Comparison of ENCODE assay signal across 12 cellular contexts in the genomic region with DNA sequence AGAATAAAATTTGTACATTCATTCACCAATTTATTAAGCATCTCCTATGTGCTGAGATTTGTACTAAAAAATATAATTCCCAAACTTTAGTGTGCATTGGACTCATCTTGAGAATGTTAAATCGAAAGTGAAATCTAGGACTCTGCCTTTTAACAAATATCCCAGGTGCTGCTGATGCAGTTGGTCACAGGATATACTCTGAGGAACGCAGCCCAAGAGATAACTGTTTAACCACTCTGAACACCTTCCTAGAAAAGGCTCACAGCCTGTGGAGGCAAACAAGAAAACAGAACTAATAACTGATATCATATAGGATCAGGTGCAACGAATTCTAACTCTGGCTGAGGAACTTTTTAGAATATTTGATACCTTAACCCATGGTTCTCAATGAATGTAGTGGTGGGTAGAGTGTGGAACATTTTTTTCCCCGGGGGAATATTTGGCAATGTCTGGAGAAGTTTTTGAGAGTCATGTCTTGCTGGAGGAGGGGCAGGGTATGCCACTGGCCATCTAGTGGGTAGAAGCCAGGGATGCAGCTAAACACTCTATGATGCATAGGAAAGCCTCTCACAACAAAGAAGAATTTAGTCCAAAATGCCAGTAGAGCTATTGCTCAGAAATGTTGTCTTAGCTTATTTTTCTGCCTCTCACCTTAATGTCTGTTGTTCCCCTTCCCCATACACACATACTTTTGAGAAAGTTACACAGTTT.
DNase-seq lines count a peak whose midpoint lies in the region; TF ChIP-seq lines count a peak whose summit lies in the region.
"Had no signal": no experiment of that assay in that cellular context is flagged by ENCODE, and none has a peak within 500 bp of the region (broad histone marks: within the 10 kb centered on the region; RNA-seq: fewer than 3 reads in every experiment).

No MANE protein-coding gene starts in this region.

- no peaks in the 10 kb centered on the region; the same call in 1 of the 2 replicates for H3K36me3 ChIP-seq in Loucy (ENCODE audit: insufficient read depth, low read length)
- H3K36me3 ChIP-seq in trophoblast cell (ENCODE audit: control insufficient read depth in 1 of 2, insufficient read depth in 2 of 2, low read length in 2 of 2): peaks cover 5 to 7% of the 10 kb centered on the region in 2 experiments
- peaks cover 0 to 9% (median 8%) of the 10 kb centered on the region in 3 donors for H3K36me3 ChIP-seq in tibial artery

- WGBS in trophoblast cell (ENCODE audit: extremely low coverage, insufficient coverage, insufficient read length): no CpG with 5 or more reads among the region's 4 CpGs

- peak overlapping the region; percentile 54 for H3K9ac ChIP-seq in Loucy (ENCODE audit: low read depth, low read length, poor library complexity, severe bottlenecking)
- H3K9ac ChIP-seq in trophoblast cell (ENCODE audit: low read length): no peak overlapping the region

- peak overlapping the region in 2 of 5 donors; percentile 24 to 33 for H3K4me3 Mint-ChIP-seq in immature natural killer cell
- H3K4me3 Mint-ChIP-seq: naive B cell had no signal

- H2AFZ ChIP-seq in Loucy (ENCODE audit: low read length) (peak overlapping the region; percentile 50; the same call in 1 of the 2 replicates), trophoblast cell (ENCODE audit: insufficient read depth, low read length, poor library complexity) (no peak overlapping the region)

- no peak overlapping the region for H2AK5ac ChIP-seq in trophoblast cell (ENCODE audit: low read length)

- H2BK12ac ChIP-seq in trophoblast cell (ENCODE audit: low read length): no peak overlapping the region

- peak overlapping the region; percentile 74 for H3K4me2 ChIP-seq in Loucy (ENCODE audit: low read depth, low read length, poor library complexity, severe bottlenecking)
- no peak overlapping the region for H3K4me2 ChIP-seq in trophoblast cell (ENCODE audit: low read length)

- H3K79me2 ChIP-seq in Loucy (ENCODE audit: insufficient read depth, low read length) (peaks cover 6% of the 10 kb centered on the region; the same call in 1 of the 2 replicates), trophoblast cell (ENCODE audit: control insufficient read depth, insufficient read depth, low read length, poor library complexity) (no peaks in the 10 kb centered on the region)

- H3K4me1 ChIP-seq in Loucy (ENCODE audit: insufficient read depth, low read length, poor library complexity, severe bottlenecking) (peaks cover 21% of the 10 kb centered on the region), trophoblast cell (ENCODE audit: control insufficient read depth in 1 of 2, insufficient read depth in 2 of 2, low read length in 2 of 2) (no peaks in the 10 kb centered on the region), tibial artery (no peaks in the 10 kb centered on the region)
- H3K4me1 ChIP-seq: SJCRH30 had no signal

- no peak overlapping the region for H3K23ac ChIP-seq in trophoblast cell (ENCODE audit: low read length)

- peak; percentile 56 for TF ChIP-seq CTCF in Loucy (conservative IDR thresholded peaks at IDR 0.05; ENCODE audit: low read length)
- TF ChIP-seq CTCF in tibial artery (IDR thresholded peaks at IDR 0.05): no peak

- no peaks in the 10 kb centered on the region for H3K9me3 Mint-ChIP-seq in immature natural killer cell

- H3K4ac ChIP-seq in trophoblast cell (ENCODE audit: low read depth, low read length): no peak overlapping the region

- no peak overlapping the region for H4K91ac ChIP-seq in trophoblast cell (ENCODE audit: low read depth, low read length)

- H2BK120ac ChIP-seq in trophoblast cell (ENCODE audit: insufficient read depth, low read length, poor library complexity): no peak overlapping the region

- no peaks in the 10 kb centered on the region for H4K20me1 ChIP-seq in Loucy (ENCODE audit: insufficient read depth, low read length, poor library complexity, severe bottlenecking)

- H3K14ac ChIP-seq in trophoblast cell (ENCODE audit: low read length): no peak overlapping the region

- DNase-seq in NCI-H82 (lab: John Stamatoyannopoulos, UW) (peak; percentile 6), NCI-H82 treated with DMSO at 0.1 percent for 48 hours (lab: John Stamatoyannopoulos, UW; ENCODE audit: unreplicated experiment) (no peak), astrocyte of the hippocampus (ENCODE audit: low read depth, low spot score) (peak; percentile 16), trophoblast cell (peak; percentile 51 to 64), tibial artery (no peak), medulla oblongata (ENCODE audit: extremely low spot score) (no peak), immature natural killer cell (no peak)
- DNase-seq: 8988T; naive B cell; SJCRH30; stimulated activated CD4-positive, alpha-beta T cell treated with anti-CD3 and anti-CD28 coated beads, Interleukin-4, amount 100 ng/mL, for 4 hours had no signal

- peak overlapping the region; percentile 65 for H3K4me3 ChIP-seq in Loucy (ENCODE audit: low read length, poor library complexity, severe bottlenecking)
- no peak overlapping the region for H3K4me3 ChIP-seq in trophoblast cell (ENCODE audit: low read depth, low read length)
- no peak overlapping the region for H3K4me3 ChIP-seq in tibial artery
- H3K4me3 ChIP-seq: SJCRH30 had no signal

- peak overlapping the region in 3 of 6 donors; percentile 0 to 42 (median 9) for H3K27ac Mint-ChIP-seq in immature natural killer cell
- H3K27ac Mint-ChIP-seq: naive B cell had no signal

- peaks cover 4% of the 10 kb centered on the region; the same call in 1 of the 2 replicates for H3K9me3 ChIP-seq in Loucy (ENCODE audit: insufficient read depth, low read depth, low read length)
- no peaks in the 10 kb centered on the region for H3K9me3 ChIP-seq in trophoblast cell (ENCODE audit: insufficient read depth, low read depth, low read length)
- H3K9me3 ChIP-seq in tibial artery: no peaks in the 10 kb centered on the region
- H3K9me3 ChIP-seq: SJCRH30 had no signal

- no peak overlapping the region for H3K18ac ChIP-seq in trophoblast cell (ENCODE audit: low read length)

- H3K27ac ChIP-seq in trophoblast cell (ENCODE audit: low read depth, low read length): no peak overlapping the region
- no peak overlapping the region for H3K27ac ChIP-seq in tibial artery
- H3K27ac ChIP-seq: SJCRH30 had no signal

- no peaks in the 10 kb centered on the region for H3K27me3 ChIP-seq in Loucy (ENCODE audit: insufficient read depth, low read length, poor library complexity, severe bottlenecking)
- H3K27me3 ChIP-seq in trophoblast cell (ENCODE audit: insufficient read depth, low read length): no peaks in the 10 kb centered on the region
- no peaks in the 10 kb centered on the region for H3K27me3 ChIP-seq in tibial artery
- H3K27me3 ChIP-seq: SJCRH30 had no signal

- H2BK5ac ChIP-seq in trophoblast cell (ENCODE audit: low read depth, low read length, poor library complexity): no peak overlapping the region

- H4K12ac ChIP-seq in trophoblast cell (ENCODE audit: low read depth, low read length): no peak overlapping the region

- H3K79me1 ChIP-seq in trophoblast cell (ENCODE audit: low read length): no peaks in the 10 kb centered on the region

- H3F3A ChIP-seq in Loucy (ENCODE audit: low read depth): no peaks in the 10 kb centered on the region

- H3K27me3 Mint-ChIP-seq in immature natural killer cell (ENCODE audit: low read depth in 3 of 3): no peaks in the 10 kb centered on the region
- H3K27me3 Mint-ChIP-seq: naive B cell had no signal

- H3K36me3 Mint-ChIP-seq in immature natural killer cell: no peaks in the 10 kb centered on the region

- H3K4me1 Mint-ChIP-seq in immature natural killer cell: peaks cover 14 to 26% of the 10 kb centered on the region in 2 donors

- H3K9me2 ChIP-seq in Loucy (replicated peaks; ENCODE audit: low read depth, low read length): no peaks in the 10 kb centered on the region

- H4K8ac ChIP-seq in trophoblast cell (ENCODE audit: low read depth, low read length): no peak overlapping the region

- intact Hi-C loops in tibial artery (cut with DNase I; ENCODE audit: low total_unique reads): no loop called here

Comparison
In these comparisons a context has a peak if more than half of its experiments do, and no peak if none do; other contexts are left out.
1. DNase-seq: peak in NCI-H82 (single experiment), astrocyte of the hippocampus (single experiment) and trophoblast cell (2 of 2); none in NCI-H82 treated with DMSO at 0.1 percent for 48 hours (single experiment), tibial artery (0 of 2), medulla oblongata (single experiment) and immature natural killer cell (0 of 3).